In the genomic region with DNA sequence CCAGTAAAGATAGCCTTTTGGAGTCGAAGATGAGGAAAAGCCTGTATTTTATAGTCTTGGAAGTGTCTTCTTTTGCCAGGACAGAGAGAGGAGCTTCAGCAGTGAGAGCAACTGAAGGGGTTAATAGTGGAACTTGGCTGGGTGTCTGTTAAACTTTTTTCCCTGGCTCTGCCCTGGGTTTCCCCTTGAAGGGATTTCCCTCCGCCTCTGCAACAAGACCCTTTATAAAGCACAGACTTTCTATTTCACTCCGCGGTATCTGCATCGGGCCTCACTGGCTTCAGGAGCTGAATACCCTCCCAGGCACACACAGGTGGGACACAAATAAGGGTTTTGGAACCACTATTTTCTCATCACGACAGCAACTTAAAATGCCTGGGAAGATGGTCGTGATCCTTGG, we compare ENCODE assay signal across 9 cellular contexts. TPM values are rescaled to one million over a fixed set of nuclear protein-coding genes. Genes with fewer than 3 reads are reported as not detected.
DNase-seq lines count a peak whose midpoint lies in the region; ATAC-seq and TF ChIP-seq lines count a peak whose summit lies in the region.
"Had no signal": no experiment of that assay in that cellular context is flagged by ENCODE, and none has a peak within 500 bp of the region (broad histone marks: within the 10 kb centered on the region; RNA-seq: fewer than 3 reads in every experiment).

A gene with protein sequence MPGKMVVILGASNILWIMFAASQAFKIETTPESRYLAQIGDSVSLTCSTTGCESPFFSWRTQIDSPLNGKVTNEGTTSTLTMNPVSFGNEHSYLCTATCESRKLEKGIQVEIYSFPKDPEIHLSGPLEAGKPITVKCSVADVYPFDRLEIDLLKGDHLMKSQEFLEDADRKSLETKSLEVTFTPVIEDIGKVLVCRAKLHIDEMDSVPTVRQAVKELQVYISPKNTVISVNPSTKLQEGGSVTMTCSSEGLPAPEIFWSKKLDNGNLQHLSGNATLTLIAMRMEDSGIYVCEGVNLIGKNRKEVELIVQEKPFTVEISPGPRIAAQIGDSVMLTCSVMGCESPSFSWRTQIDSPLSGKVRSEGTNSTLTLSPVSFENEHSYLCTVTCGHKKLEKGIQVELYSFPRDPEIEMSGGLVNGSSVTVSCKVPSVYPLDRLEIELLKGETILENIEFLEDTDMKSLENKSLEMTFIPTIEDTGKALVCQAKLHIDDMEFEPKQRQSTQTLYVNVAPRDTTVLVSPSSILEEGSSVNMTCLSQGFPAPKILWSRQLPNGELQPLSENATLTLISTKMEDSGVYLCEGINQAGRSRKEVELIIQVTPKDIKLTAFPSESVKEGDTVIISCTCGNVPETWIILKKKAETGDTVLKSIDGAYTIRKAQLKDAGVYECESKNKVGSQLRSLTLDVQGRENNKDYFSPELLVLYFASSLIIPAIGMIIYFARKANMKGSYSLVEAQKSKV (plus strand): TSS at position 253 of the 400 bp plus-strand sequence. CDS start 119 bp downstream, at position 372.

- H2AFZ ChIP-seq in OCI-LY3 (ENCODE audit: low read depth, low read length) (0 out of 2 replicates have a peak within 1 kb of the TSS, but pooled peaks have one; percentile 30), hepatocyte (peak within 1 kb of the TSS; percentile 32), smooth muscle cell (ENCODE audit: low read depth) (peak within 1 kb of the TSS; percentile 89)

- no peaks in the 10 kb centered on the region for H3K9me3 ChIP-seq in OCI-LY3 (ENCODE audit: insufficient read depth, low read length)
- no peaks in the 10 kb centered on the region for H3K9me3 ChIP-seq in hepatocyte (ENCODE audit: low read depth)
- H3K9me3 ChIP-seq in smooth muscle cell (replicated peaks; ENCODE audit: low read depth), result no peaks in the 10 kb centered on the region

- no peaks in the 10 kb centered on the region for H3K36me3 Mint-ChIP-seq in activated T-helper 17 cell treated with anti-CD3 and anti-CD28 coated beads, Interleukin-2, amount 50 U/mL, for 72 hours (ENCODE audit: low read depth)

- no peaks in the 10 kb centered on the region for H3K9me3 Mint-ChIP-seq in activated T-helper 17 cell treated with anti-CD3 and anti-CD28 coated beads, Interleukin-2, amount 50 U/mL, for 72 hours

- no peak within 1 kb of the TSS for H3K27ac ChIP-seq in OCI-LY3 (ENCODE audit: low read length)
- peak within 1 kb of the TSS; percentile 55 for H3K27ac ChIP-seq in hepatocyte
- H3K27ac ChIP-seq in smooth muscle cell (ENCODE audit: low read depth), result peak within 1 kb of the TSS; percentile 67

- H3K36me3 ChIP-seq in OCI-LY3 (replicated peaks; ENCODE audit: low read depth, low read length) (no peaks in the 10 kb centered on the region), hepatocyte (replicated peaks; ENCODE audit: insufficient read depth, low read depth) (no peaks in the 10 kb centered on the region), smooth muscle cell (ENCODE audit: low read depth) (no peaks in the 10 kb centered on the region)

- 17% methylated on average over 7 of the region's 7 CpGs for WGBS in hepatocyte (ENCODE audit: low lambda C conversion rate, missing lambda C conversion rate)
- WGBS in smooth muscle cell (ENCODE audit: low lambda C conversion rate), result 18% methylated on average over 7 of the region's 7 CpGs

- H3K27me3 Mint-ChIP-seq in activated T-helper 17 cell treated with anti-CD3 and anti-CD28 coated beads, Interleukin-2, amount 50 U/mL, for 72 hours, result peaks cover 12% of the 10 kb centered on the region

- no peak within 1 kb of the TSS for H3K4me3 Mint-ChIP-seq in activated T-helper 17 cell treated with anti-CD3 and anti-CD28 coated beads, Interleukin-2, amount 50 U/mL, for 72 hours

- no peak within 1 kb of the TSS for H3K27ac Mint-ChIP-seq in activated T-helper 17 cell treated with anti-CD3 and anti-CD28 coated beads, Interleukin-2, amount 50 U/mL, for 72 hours

- ATAC-seq in GM19023 (IDR thresholded peaks at IDR 0.05; ENCODE audit: unreplicated experiment), result peak; percentile 73
- ATAC-seq in activated T-helper 17 cell treated with anti-CD3 and anti-CD28 coated beads, Interleukin-2, amount 50 U/mL, for 72 hours (replicated peaks), result no peak

- no peaks in the 10 kb centered on the region for H3K9me2 ChIP-seq in hepatocyte (replicated peaks; ENCODE audit: insufficient read depth)

- no peaks in the 10 kb centered on the region for H3F3A ChIP-seq in smooth muscle cell (ENCODE audit: low read depth)

- TF ChIP-seq CTCF in OCI-LY3 (IDR thresholded peaks at IDR 0.05; ENCODE audit: low read depth, low read length), result no peak
- TF ChIP-seq CTCF in hepatocyte (IDR thresholded peaks at IDR 0.05; ENCODE audit: poor library complexity), result no peak
- no peak for TF ChIP-seq CTCF in smooth muscle cell (IDR thresholded peaks at IDR 0.05; ENCODE audit: borderline replicate concordance, insufficient read depth, poor library complexity, severe bottlenecking)

- H3K4me3 ChIP-seq in OCI-LY3 (ENCODE audit: low read length) (peak within 1 kb of the TSS; percentile 51), hepatocyte (peak within 1 kb of the TSS; percentile 38), smooth muscle cell (peak within 1 kb of the TSS; percentile 56)

- H3K9ac ChIP-seq in OCI-LY3 (ENCODE audit: low read length), result no peak within 1 kb of the TSS
- H3K9ac ChIP-seq in smooth muscle cell (ENCODE audit: low read depth), result peak within 1 kb of the TSS; percentile 48

- H3K4me1 ChIP-seq in OCI-LY3 (ENCODE audit: low read length) (peaks cover 19% of the 10 kb centered on the region), hepatocyte (ENCODE audit: insufficient read depth) (no peaks in the 10 kb centered on the region), smooth muscle cell (ENCODE audit: low read depth) (peaks cover 29% of the 10 kb centered on the region)

- H3K79me2 ChIP-seq in OCI-LY3 (ENCODE audit: low read length) (no peaks in the 10 kb centered on the region), hepatocyte (no peaks in the 10 kb centered on the region), smooth muscle cell (ENCODE audit: low read depth) (peaks cover 14% of the 10 kb centered on the region)

- no peaks in the 10 kb centered on the region for H4K20me1 ChIP-seq in OCI-LY3 (ENCODE audit: insufficient read depth, low read length)
- H4K20me1 ChIP-seq in hepatocyte (ENCODE audit: insufficient read depth, poor library complexity, severe bottlenecking), result no peaks in the 10 kb centered on the region
- H4K20me1 ChIP-seq in smooth muscle cell (ENCODE audit: low read depth), result no peaks in the 10 kb centered on the region

- peak within 1 kb of the TSS; percentile 69 for H3K4me2 ChIP-seq in OCI-LY3 (ENCODE audit: low read length)
- H3K4me2 ChIP-seq in hepatocyte, result peak within 1 kb of the TSS; percentile 71
- peak within 1 kb of the TSS; percentile 86 for H3K4me2 ChIP-seq in smooth muscle cell

- DNase-seq in hepatocyte (ENCODE audit: low spot score) (peak; percentile 36), smooth muscle cell (lab: John Stamatoyannopoulos, UW; ENCODE audit: unreplicated experiment) (no peak), D341Med (ENCODE audit: low spot score) (no peak)
- DNase-seq in stimulated activated naive CD4-positive, alpha-beta T cell (lab: John Stamatoyannopoulos, UW), result no peak
- DNase-seq in stimulated activated CD4-positive, alpha-beta T cell treated with anti-CD3 and anti-CD28 coated beads, Interleukin-4, amount 100 ng/mL, for 4 hours, result no peak

- no peaks in the 10 kb centered on the region for H3K4me1 Mint-ChIP-seq in activated T-helper 17 cell treated with anti-CD3 and anti-CD28 coated beads, Interleukin-2, amount 50 U/mL, for 72 hours

- H3K27me3 ChIP-seq in OCI-LY3 (ENCODE audit: low read depth, low read length) (no peaks in the 10 kb centered on the region), hepatocyte (no peaks in the 10 kb centered on the region), smooth muscle cell (ENCODE audit: low read depth) (no peaks in the 10 kb centered on the region)

RNA-seq across cellular contexts. Expression of the gene that starts here (rescaled TPM):
- total RNA-seq in hepatocyte (82.8 and 85.3 TPM in 2 replicates), smooth muscle cell (105 and 127 TPM in 2 replicates)
- polyA plus RNA-seq in hepatocyte (27.2 and 43.2 TPM in 2 replicates), smooth muscle cell (48.6 and 63.8 TPM in 2 replicates)
- not detected for total RNA-seq in activated T-helper 17 cell treated with anti-CD3 and anti-CD28 coated beads, Interleukin-2, amount 50 U/mL, for 72 hours
- total RNA-seq: NCI-H460 had no signal

Comparison
In these comparisons a context has a peak if more than half of its experiments do, and no peak if none do; other contexts are left out.
1. RNA of the gene that starts here (total RNA-seq): 105 to 127 TPM in smooth muscle cell and 82.8 to 85.3 TPM in hepatocyte; not detected in activated T-helper 17 cell treated with anti-CD3 and anti-CD28 coated beads, Interleukin-2, amount 50 U/mL, for 72 hours; every median in the first group is over 10 times any median in the second.
2. H2AFZ ChIP-seq: peak in every context shown above with its lines; median percentile 89 in smooth muscle cell; 32 in hepatocyte; 30 in OCI-LY3.
3. Peak in every context shown above with its lines, with median percentiles within 50 percentile points of each other: H3K4me2 ChIP-seq and H3K4me3 ChIP-seq.